Comparison of ENCODE assay signal across 18 cellular contexts in the genomic region with DNA sequence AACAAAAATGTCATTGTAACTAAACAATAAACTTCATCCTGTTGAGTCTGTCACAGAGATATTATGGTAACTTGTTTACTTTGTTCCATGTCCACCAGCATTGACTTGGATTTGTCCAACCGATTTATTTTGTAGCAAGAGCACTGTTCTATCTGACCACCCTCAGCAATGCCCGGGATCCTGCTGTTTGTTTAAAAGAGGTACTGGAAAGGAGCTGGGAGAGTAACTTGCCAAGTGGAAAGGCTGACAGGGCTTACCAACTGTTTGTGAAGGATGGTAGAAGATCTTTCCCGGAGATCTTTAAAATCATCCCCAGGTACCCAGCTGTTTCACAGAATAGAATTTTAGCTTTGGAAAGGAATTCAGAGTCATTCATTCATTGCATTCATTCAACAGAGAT. TPM values are rescaled to one million over a fixed set of nuclear protein-coding genes. Genes with fewer than 3 reads are reported as not detected.
DNase-seq lines count a peak whose midpoint lies in the region; ATAC-seq, FAIRE-seq and TF ChIP-seq lines count a peak whose summit lies in the region.
"Had no signal": no experiment of that assay in that cellular context is flagged by ENCODE, and none has a peak within 500 bp of the region (broad histone marks: within the 10 kb centered on the region; RNA-seq: fewer than 3 reads in every experiment).

No MANE protein-coding gene starts in this region.

- POLR2A ChIA-PET in HepG2 (lab: Yijun Ruan, JAX): interaction anchor here (0.7 to 10.2 kb wide), 9 partner anchors 9 to 241 kb away, joined by 3 to 312 read pairs (median 5); partner anchors contain the start of gene BCAR1

- H3K27ac ChIP-seq in HepG2 (ENCODE audit: extremely low read length, insufficient read depth, low read length) (peak overlapping the region; percentile 99), right lobe of liver (no peak overlapping the region), Peyer's patch (peak overlapping the region in 3 of 4 donors; percentile 18 to 83 (median 72)), small intestine (ENCODE audit: low read depth in 1 of 2, low read length in 1 of 2) (peak overlapping the region; percentile 5 to 84)
- H3K27ac ChIP-seq: C4-2B, KMS-11 had no signal

- no peak for TF ChIP-seq RAD21 in HepG2 (CRISPR knock-in tag; IDR thresholded peaks at IDR 0.05)

- TSS peak; percentile 47 for BruUV-seq in HepG2 (replicated peaks; lab: Mats Ljungman, UMichigan)

- H3K4me2 ChIP-seq in HepG2 (ENCODE audit: low read depth, low read length): peak overlapping the region; percentile 39
- H3K4me2 ChIP-seq: KMS-11 had no signal

- H3K27me3 ChIP-seq in HepG2 (ENCODE audit: control insufficient read depth in 1 of 2, insufficient read depth in 2 of 2, low read length in 2 of 2) (no peaks in the 10 kb centered on the region; a peak in 1 of 5 replicates), right lobe of liver (no peaks in the 10 kb centered on the region), Peyer's patch (no peaks in the 10 kb centered on the region), small intestine (ENCODE audit: control insufficient read depth in 2 of 2, insufficient read depth in 2 of 2, low read length in 2 of 2) (no peaks in the 10 kb centered on the region)

- H3K9ac ChIP-seq in HepG2 (ENCODE audit: insufficient read depth, low read depth, low read length): peak overlapping the region; percentile 19
- H3K9ac ChIP-seq: KMS-11 had no signal

- H3K4me3 ChIP-seq in HepG2 (replicated peaks in 1 of 3; ENCODE audit: insufficient read depth in 1 of 3, low read depth in 2 of 3, low read length in 3 of 3) (no peak overlapping the region; a peak in 1 of 6 replicates), right lobe of liver (no peak overlapping the region), Peyer's patch (no peak overlapping the region), small intestine (ENCODE audit: low read depth in 1 of 2, low read length in 2 of 2) (no peak overlapping the region)
- H3K4me3 ChIP-seq: GM12878, HAP-1 had no signal

- H3K4me1 ChIP-seq in HepG2 (ENCODE audit: insufficient read depth, low read length) (peaks cover 60% of the 10 kb centered on the region), right lobe of liver (peaks cover 0 to 17% (median 9%) of the 10 kb centered on the region in 4 donors), Peyer's patch (peaks cover 0 to 17% (median 0%) of the 10 kb centered on the region in 4 donors), small intestine (ENCODE audit: control insufficient read depth in 2 of 2, insufficient read depth in 1 of 2, low read depth in 1 of 2, low read length in 1 of 2) (peaks cover 5 to 13% of the 10 kb centered on the region in 2 donors)
- H3K4me1 ChIP-seq: HAP-1 had no signal

- CTCF ChIA-PET in HepG2 (lab: Yijun Ruan, JAX; ENCODE audit: low intra/inter-chr PET ratio, low total read pairs): no interaction called here

- in situ Hi-C loops in HepG2 (cut with HindIII; ENCODE audit: extremely low pct_ligation_motif_present, low pct_unique_long_range_greater_than_20kb): no loop called here

- H2AFZ ChIP-seq in HepG2 (ENCODE audit: low read length): no peak overlapping the region

- H3K36me3 ChIP-seq in HepG2 (replicated peaks in 1 of 2; ENCODE audit: control insufficient read depth in 1 of 2, insufficient read depth in 2 of 2, low read length in 2 of 2) (peaks cover 0 to 2% of the 10 kb centered on the region in 2 experiments; a peak in 1 of 5 replicates), right lobe of liver (peaks cover 0 to 1% (median 0%) of the 10 kb centered on the region in 4 donors), Peyer's patch (no peaks in the 10 kb centered on the region), small intestine (ENCODE audit: control insufficient read depth in 2 of 2, insufficient read depth in 2 of 2, low read length in 2 of 2) (no peaks in the 10 kb centered on the region)
- H3K36me3 ChIP-seq: HAP-1 had no signal

- intact Hi-C loops in HepG2 (cut with micrococcal nuclease; ENCODE audit: unreplicated experiment) (no loop called here), right lobe of liver (cut with DNase I) (no loop called here)

- H4K20me1 ChIP-seq in HepG2 (ENCODE audit: insufficient read depth, low read length): no peaks in the 10 kb centered on the region

- TF ChIP-seq EP300 in HepG2 (IDR thresholded peaks at IDR 0.05; ENCODE audit: low read depth in 2 of 2, low read length in 2 of 2): no peak
- no peak for TF ChIP-seq EP300 in HepG2 (CRISPR knock-in tag; IDR thresholded peaks at IDR 0.05; ENCODE audit: borderline replicate concordance)

- DNase-seq in HepG2 (ENCODE audit: low spot score): no peak
- DNase-seq in right lobe of liver: no peak
- no peak for DNase-seq in Peyer's patch
- DNase-seq in small intestine: no peak
- no peak for DNase-seq in frontal cortex (ENCODE audit: low spot score in 2 of 2)
- DNase-seq in GOT3 (lab: John Stamatoyannopoulos, UW): no peak
- DNase-seq: ACHN; AML-193; CD4-positive, alpha-beta T cell; DMS153; DND-41; EL had no signal

- TF ChIP-seq CTCF in HepG2 (CRISPR knock-in tag; IDR thresholded peaks at IDR 0.05) (no peak), right lobe of liver (IDR thresholded peaks at IDR 0.05) (no peak), Peyer's patch (IDR thresholded peaks at IDR 0.05) (no peak)

- TF ChIP-seq POLR2A in HepG2 (IDR thresholded peaks at IDR 0.05; ENCODE audit: insufficient read depth in 1 of 2, low read depth in 2 of 2, low read length in 2 of 2): no peak
- no peak for TF ChIP-seq POLR2A in right lobe of liver (IDR thresholded peaks at IDR 0.05)
- TF ChIP-seq POLR2A in Peyer's patch (IDR thresholded peaks at IDR 0.05): no peak

- H3K9me3 ChIP-seq in HepG2 (ENCODE audit: low read length) (no peaks in the 10 kb centered on the region), right lobe of liver (no peaks in the 10 kb centered on the region), Peyer's patch (no peaks in the 10 kb centered on the region), small intestine (ENCODE audit: control insufficient read depth, low read depth) (no peaks in the 10 kb centered on the region)
- H3K9me3 ChIP-seq: HAP-1 had no signal

- H3K79me2 ChIP-seq in HepG2 (ENCODE audit: insufficient read depth, low read length): no peaks in the 10 kb centered on the region

- FAIRE-seq in HepG2 (lab: Jason Lieb, UNC) (no peak), small intestine (lab: Jason Lieb, UNC) (no peak), frontal cortex (lab: Jason Lieb, UNC) (no peak)
- FAIRE-seq: A204.1, GM12878 had no signal

- WGBS in HepG2 (ENCODE audit: low lambda C conversion rate): 60% methylated on average over 3 of the region's 3 CpGs
- WGBS in right lobe of liver (ENCODE audit: insufficient coverage, low coverage, low lambda C conversion rate, missing lambda C conversion rate): 65% methylated on average over 3 of the region's 3 CpGs
- 70 to 80% (median 80%) methylated on average over 3 of the region's 3 CpGs for WGBS in small intestine, 3 donors

- ATAC-seq in HepG2 (no peak), right lobe of liver (no peak), HG03108 (IDR thresholded peaks at IDR 0.05; ENCODE audit: unreplicated experiment) (no peak)
- ATAC-seq: GM12878 had no signal

TF ChIP-seq in HepG2, 621 proteins besides CTCF, POLR2A, EP300 and RAD21:
- TF ChIP-seq SAP130 (CRISPR knock-in tag; IDR thresholded peaks at IDR 0.05; ENCODE audit: low read depth) (no peak), DNMT3B (CRISPR knock-in tag; conservative IDR thresholded peaks at IDR 0.05) (0 out of 2 replicates have a peak, but pooled peaks have one; percentile 13)

RNA-seq across cellular contexts. Expression of gene BCAR1, which starts 59.1 kb away (rescaled TPM):
- 35.9 and 48.1 TPM in 2 replicates for total RNA-seq in HepG2 (2016; rRNA removed; fragmentation: Illumina TruSeq; extraction: Trizol)
- 13.1 and 14.5 TPM in 2 replicates for total RNA-seq in HepG2 (2016; cell fraction: cytosol; rRNA removed; fragmentation: Illumina TruSeq; extraction: Trizol; ENCODE audit: low read depth)
- total RNA-seq in HepG2 (2016; cell fraction: insoluble cytoplasmic fraction; rRNA removed; fragmentation: Illumina TruSeq; extraction: Trizol): 33.1 and 51.1 TPM in 2 replicates
- 38.7 and 43.1 TPM in 2 replicates for total RNA-seq in HepG2 (2016; cell fraction: membrane; rRNA removed; fragmentation: Illumina TruSeq; extraction: Trizol)
- 38.1 and 45.0 TPM in 2 replicates for total RNA-seq in HepG2 (2016; cell fraction: nucleus; rRNA removed; fragmentation: Illumina TruSeq; extraction: Trizol)
- 51.7 and 57.8 TPM in 2 replicates for polyA plus RNA-seq in HepG2 (2011; rRNA removed)
- polyA plus RNA-seq in HepG2 (2011; cell fraction: cytosol; rRNA removed): 31.6 and 53.3 TPM in 2 replicates
- polyA plus RNA-seq in HepG2 (2011; cell fraction: nucleus; rRNA removed): 202 and 242 TPM in 2 replicates
- 39.6 and 65.3 TPM in 2 replicates for polyA plus RNA-seq in HepG2 (2012)
- 13.2 and 13.9 TPM in 2 replicates for polyA plus RNA-seq in HepG2 (2016; cell fraction: cytosol; fragmentation: Illumina TruSeq; extraction: Trizol; ENCODE audit: low read depth)
- 47.9 and 56.1 TPM in 2 replicates for polyA plus RNA-seq in HepG2 (2016; cell fraction: insoluble cytoplasmic fraction; fragmentation: Illumina TruSeq; extraction: Trizol; ENCODE audit: low read depth)
- polyA plus RNA-seq in HepG2 (2016; cell fraction: membrane; fragmentation: Illumina TruSeq; extraction: Trizol; ENCODE audit: low read depth): 24.5 and 27.8 TPM in 2 replicates
- 68.9 and 74.0 TPM in 2 replicates for polyA plus RNA-seq in HepG2 (2016; cell fraction: nucleus; fragmentation: Illumina TruSeq; extraction: Trizol; ENCODE audit: insufficient read depth, low read depth)
- 35.0 and 120 TPM in 2 replicates for polyA minus RNA-seq in HepG2 (2011; rRNA and poly(A)+ RNA removed; ENCODE audit: low replicate concordance)
- polyA minus RNA-seq in HepG2 (2011; cell fraction: cytosol; rRNA and poly(A)+ RNA removed): 32.5 and 33.4 TPM in 2 replicates
- 77.6 and 107 TPM in 2 replicates for polyA minus RNA-seq in HepG2 (2011; cell fraction: nucleus; rRNA and poly(A)+ RNA removed)
- total RNA-seq in right lobe of liver: 100 to 1,000 TPM in 1 of 6 experiments, 10 to 100 TPM in 5; 29.2 to 108 (median 51.2) TPM
- 100 to 1,000 TPM in 3 of 4 donors, 10 to 100 TPM in 1; 77.6 to 251 (median 206) TPM for total RNA-seq in Peyer's patch
- 100 to 1,000 TPM in 1 of 3 donors, 10 to 100 TPM in 2; 61.1 to 105 (median 94.2) TPM for polyA plus RNA-seq in small intestine
- 21.6 TPM for total RNA-seq in frontal cortex

Comparison
In these comparisons a context has a peak if more than half of its experiments do, and no peak if none do; other contexts are left out.
1. H3K27ac ChIP-seq: peak in HepG2 (single experiment), Peyer's patch (3 of 4) and small intestine (2 of 2); none in right lobe of liver (0 of 3).